In the genomic region with DNA sequence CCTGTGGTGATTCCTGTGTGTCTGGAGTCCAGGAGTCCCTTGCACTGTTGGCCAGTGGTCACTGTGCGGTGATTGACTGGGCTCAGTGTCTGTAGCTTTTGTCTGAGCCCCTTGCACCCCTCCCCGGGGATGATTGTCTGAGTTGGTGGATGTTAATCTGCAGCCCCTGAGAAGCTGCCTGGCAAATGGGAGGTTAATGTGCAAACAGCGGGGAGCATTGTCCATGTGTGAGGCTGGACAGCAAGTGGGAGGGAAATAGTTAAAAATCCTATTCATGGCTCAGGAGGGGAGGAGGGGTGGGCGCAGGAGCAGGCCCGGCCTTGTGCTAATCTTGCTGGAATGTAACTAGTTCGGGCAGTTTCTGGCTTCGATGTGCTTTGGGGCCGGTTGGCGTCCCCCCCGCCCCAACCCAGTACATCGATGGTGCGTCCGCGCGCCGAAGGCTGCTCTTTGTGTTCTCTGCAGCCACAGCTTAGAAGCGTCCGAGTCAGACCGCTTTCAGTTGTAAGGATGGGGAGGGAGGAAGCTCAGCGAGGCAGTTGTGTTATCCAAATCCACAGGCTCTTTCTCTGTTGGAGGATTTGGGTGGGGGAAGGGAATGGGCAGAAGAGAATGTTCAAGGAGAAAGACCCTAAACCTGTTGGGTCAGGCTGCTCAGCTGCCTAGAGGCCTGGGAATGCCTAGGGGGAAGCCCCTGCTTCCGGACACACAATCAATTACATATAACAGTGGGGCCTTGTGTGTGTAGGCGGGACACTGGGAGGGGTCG, we compare ENCODE assay signal across 1 cellular context.
TF ChIP-seq lines count a peak whose summit lies in the region.

No MANE protein-coding gene starts in this region.

TF ChIP-seq in HepG2, 621 proteins besides CTCF, POLR2A, EP300 and RAD21 (continued from another document):
- 0 out of 2 replicates have a peak, but pooled peaks have one; percentile 23 for TF ChIP-seq WIZ (CRISPR knock-in tag; IDR thresholded peaks at IDR 0.05)
- TF ChIP-seq, protein P1, sequence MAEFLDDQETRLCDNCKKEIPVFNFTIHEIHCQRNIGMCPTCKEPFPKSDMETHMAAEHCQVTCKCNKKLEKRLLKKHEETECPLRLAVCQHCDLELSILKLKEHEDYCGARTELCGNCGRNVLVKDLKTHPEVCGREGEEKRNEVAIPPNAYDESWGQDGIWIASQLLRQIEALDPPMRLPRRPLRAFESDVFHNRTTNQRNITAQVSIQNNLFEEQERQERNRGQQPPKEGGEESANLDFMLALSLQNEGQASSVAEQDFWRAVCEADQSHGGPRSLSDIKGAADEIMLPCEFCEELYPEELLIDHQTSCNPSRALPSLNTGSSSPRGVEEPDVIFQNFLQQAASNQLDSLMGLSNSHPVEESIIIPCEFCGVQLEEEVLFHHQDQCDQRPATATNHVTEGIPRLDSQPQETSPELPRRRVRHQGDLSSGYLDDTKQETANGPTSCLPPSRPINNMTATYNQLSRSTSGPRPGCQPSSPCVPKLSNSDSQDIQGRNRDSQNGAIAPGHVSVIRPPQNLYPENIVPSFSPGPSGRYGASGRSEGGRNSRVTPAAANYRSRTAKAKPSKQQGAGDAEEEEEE (CRISPR knock-in tag; IDR thresholded peaks at IDR 0.05; ENCODE audit: borderline replicate concordance), result no peak
- peak; percentile 48 for TF ChIP-seq ZNF883 (CRISPR knock-in tag; IDR thresholded peaks at IDR 0.05; ENCODE audit: not compliant biosample characterization)
- TF ChIP-seq, protein P2, sequence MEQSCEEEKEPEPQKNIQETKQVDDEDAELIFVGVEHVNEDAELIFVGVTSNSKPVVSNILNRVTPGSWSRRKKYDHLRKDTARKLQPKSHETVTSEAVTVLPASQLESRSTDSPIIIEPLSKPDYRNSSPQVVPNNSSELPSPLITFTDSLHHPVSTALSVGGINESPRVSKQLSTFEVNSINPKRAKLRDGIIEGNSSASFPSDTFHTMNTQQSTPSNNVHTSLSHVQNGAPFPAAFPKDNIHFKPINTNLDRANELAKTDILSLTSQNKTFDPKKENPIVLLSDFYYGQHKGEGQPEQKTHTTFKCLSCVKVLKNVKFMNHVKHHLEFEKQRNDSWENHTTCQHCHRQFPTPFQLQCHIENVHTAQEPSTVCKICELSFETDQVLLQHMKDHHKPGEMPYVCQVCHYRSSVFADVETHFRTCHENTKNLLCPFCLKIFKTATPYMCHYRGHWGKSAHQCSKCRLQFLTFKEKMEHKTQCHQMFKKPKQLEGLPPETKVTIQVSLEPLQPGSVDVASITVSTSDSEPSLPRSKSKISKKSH (CRISPR knock-in tag; IDR thresholded peaks at IDR 0.05; ENCODE audit: borderline replicate concordance), result peak; percentile 30; the same call in 1 of the 2 replicates
- TF ChIP-seq CCAR2 (optimal IDR thresholded peaks at IDR 0.05; ENCODE audit: low read depth, low read length), result no peak
- TF ChIP-seq, protein P3, sequence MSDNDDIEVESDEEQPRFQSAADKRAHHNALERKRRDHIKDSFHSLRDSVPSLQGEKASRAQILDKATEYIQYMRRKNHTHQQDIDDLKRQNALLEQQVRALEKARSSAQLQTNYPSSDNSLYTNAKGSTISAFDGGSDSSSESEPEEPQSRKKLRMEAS (IDR thresholded peaks at IDR 0.05), result peak; percentile 31; the same call in 1 of the 2 replicates
- 0 out of 2 replicates have a peak, but pooled peaks have one; percentile 21 for TF ChIP-seq ZMYM3 (CRISPR knock-in tag; IDR thresholded peaks at IDR 0.05)
- TF ChIP-seq ZNF777 (CRISPR knock-in tag; IDR thresholded peaks at IDR 0.05), result peak; percentile 87
- TF ChIP-seq TEAD3 (CRISPR knock-in tag; optimal IDR thresholded peaks at IDR 0.05; ENCODE audit: borderline replicate concordance), result peak; percentile 39
- TF ChIP-seq ZNF501 (CRISPR knock-in tag; IDR thresholded peaks at IDR 0.05), result 0 out of 2 replicates have a peak, but pooled peaks have one; percentile 33
- no peak for TF ChIP-seq RFXAP (CRISPR knock-in tag; IDR thresholded peaks at IDR 0.05; ENCODE audit: borderline replicate concordance)
- TF ChIP-seq, protein P4, sequence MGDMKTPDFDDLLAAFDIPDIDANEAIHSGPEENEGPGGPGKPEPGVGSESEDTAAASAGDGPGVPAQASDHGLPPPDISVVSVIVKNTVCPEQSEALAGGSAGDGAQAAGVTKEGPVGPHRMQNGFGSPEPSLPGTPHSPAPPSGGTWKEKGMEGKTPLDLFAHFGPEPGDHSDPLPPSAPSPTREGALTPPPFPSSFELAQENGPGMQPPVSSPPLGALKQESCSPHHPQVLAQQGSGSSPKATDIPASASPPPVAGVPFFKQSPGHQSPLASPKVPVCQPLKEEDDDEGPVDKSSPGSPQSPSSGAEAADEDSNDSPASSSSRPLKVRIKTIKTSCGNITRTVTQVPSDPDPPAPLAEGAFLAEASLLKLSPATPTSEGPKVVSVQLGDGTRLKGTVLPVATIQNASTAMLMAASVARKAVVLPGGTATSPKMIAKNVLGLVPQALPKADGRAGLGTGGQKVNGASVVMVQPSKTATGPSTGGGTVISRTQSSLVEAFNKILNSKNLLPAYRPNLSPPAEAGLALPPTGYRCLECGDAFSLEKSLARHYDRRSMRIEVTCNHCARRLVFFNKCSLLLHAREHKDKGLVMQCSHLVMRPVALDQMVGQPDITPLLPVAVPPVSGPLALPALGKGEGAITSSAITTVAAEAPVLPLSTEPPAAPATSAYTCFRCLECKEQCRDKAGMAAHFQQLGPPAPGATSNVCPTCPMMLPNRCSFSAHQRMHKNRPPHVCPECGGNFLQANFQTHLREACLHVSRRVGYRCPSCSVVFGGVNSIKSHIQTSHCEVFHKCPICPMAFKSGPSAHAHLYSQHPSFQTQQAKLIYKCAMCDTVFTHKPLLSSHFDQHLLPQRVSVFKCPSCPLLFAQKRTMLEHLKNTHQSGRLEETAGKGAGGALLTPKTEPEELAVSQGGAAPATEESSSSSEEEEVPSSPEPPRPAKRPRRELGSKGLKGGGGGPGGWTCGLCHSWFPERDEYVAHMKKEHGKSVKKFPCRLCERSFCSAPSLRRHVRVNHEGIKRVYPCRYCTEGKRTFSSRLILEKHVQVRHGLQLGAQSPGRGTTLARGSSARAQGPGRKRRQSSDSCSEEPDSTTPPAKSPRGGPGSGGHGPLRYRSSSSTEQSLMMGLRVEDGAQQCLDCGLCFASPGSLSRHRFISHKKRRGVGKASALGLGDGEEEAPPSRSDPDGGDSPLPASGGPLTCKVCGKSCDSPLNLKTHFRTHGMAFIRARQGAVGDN (CRISPR knock-in tag; IDR thresholded peaks at IDR 0.05), result peak; percentile 54; the same call in 1 of the 2 replicates
- peak; percentile 49 for TF ChIP-seq SP5 (CRISPR knock-in tag; IDR thresholded peaks at IDR 0.05; ENCODE audit: borderline replicate concordance, low read depth)
- TF ChIP-seq ZBTB21 (CRISPR knock-in tag; IDR thresholded peaks at IDR 0.05), result no peak
- TF ChIP-seq PHF8 (CRISPR knock-in tag; IDR thresholded peaks at IDR 0.05), result 0 out of 2 replicates have a peak, but pooled peaks have one; percentile 15
- TF ChIP-seq, protein P5, sequence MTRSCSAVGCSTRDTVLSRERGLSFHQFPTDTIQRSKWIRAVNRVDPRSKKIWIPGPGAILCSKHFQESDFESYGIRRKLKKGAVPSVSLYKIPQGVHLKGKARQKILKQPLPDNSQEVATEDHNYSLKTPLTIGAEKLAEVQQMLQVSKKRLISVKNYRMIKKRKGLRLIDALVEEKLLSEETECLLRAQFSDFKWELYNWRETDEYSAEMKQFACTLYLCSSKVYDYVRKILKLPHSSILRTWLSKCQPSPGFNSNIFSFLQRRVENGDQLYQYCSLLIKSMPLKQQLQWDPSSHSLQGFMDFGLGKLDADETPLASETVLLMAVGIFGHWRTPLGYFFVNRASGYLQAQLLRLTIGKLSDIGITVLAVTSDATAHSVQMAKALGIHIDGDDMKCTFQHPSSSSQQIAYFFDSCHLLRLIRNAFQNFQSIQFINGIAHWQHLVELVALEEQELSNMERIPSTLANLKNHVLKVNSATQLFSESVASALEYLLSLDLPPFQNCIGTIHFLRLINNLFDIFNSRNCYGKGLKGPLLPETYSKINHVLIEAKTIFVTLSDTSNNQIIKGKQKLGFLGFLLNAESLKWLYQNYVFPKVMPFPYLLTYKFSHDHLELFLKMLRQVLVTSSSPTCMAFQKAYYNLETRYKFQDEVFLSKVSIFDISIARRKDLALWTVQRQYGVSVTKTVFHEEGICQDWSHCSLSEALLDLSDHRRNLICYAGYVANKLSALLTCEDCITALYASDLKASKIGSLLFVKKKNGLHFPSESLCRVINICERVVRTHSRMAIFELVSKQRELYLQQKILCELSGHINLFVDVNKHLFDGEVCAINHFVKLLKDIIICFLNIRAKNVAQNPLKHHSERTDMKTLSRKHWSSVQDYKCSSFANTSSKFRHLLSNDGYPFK (CRISPR knock-in tag; IDR thresholded peaks at IDR 0.05; ENCODE audit: borderline replicate concordance), result 0 out of 2 replicates have a peak, but pooled peaks have one; percentile 31
- TF ChIP-seq SOX6 (IDR thresholded peaks at IDR 0.05), result no peak
- TF ChIP-seq SOX6 (CRISPR knock-in tag; IDR thresholded peaks at IDR 0.05), result peak; percentile 37; the same call in 1 of the 2 replicates
